ENCODE assay signal across 18 cellular contexts in the genomic region with DNA sequence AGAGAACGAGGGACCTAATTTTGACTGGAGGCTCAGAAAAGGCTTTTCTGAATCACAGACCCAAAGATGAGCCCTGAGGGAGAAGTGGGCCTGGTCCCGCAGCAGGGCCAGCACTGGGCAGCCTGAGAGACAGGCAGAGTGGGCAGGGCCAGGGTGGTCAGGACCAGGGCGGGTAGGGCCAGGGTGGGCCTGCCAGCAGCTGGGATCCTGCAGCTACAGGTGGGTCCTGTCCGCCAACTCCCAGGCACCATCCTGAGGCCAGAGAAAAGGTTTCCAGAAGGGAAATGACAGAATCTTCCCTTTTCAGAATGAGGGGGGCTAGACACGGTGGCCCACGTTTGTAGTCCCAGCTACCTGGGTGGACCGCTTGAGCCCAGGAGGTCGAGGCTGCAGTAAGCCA. TPM values are rescaled to one million over a fixed set of nuclear protein-coding genes. Genes with fewer than 3 reads are reported as not detected.
A peak's percentile ranks its signal among the peaks of the same experiment; 100 is the strongest.
DNase-seq lines count a peak whose midpoint lies in the region; ATAC-seq and TF ChIP-seq lines count a peak whose summit lies in the region.
"Had no signal": no experiment of that assay in that cellular context is flagged by ENCODE, and none has a peak within 500 bp of the region (broad histone marks: within the 10 kb centered on the region; RNA-seq: fewer than 3 reads in every experiment).

No MANE protein-coding gene starts in this region.

- no peak overlapping the region for H2BK15ac ChIP-seq in mesendoderm (replicated peaks; ENCODE audit: low read depth)

- H3K79me2 ChIP-seq in mesendoderm (ENCODE audit: control insufficient read depth, insufficient read depth, low read length), result peaks cover 69% of the 10 kb centered on the region

- no peak overlapping the region for H3K4ac ChIP-seq in mesendoderm (ENCODE audit: low read depth, low read length)

- no peak overlapping the region for H4K8ac ChIP-seq in mesendoderm (ENCODE audit: low read depth, low read length)

- no peak for ATAC-seq in left ventricle myocardium superior

- no peak overlapping the region for H2AK5ac ChIP-seq in mesendoderm (ENCODE audit: low read length)

- H3K9ac ChIP-seq in endodermal cell (ENCODE audit: extremely low read depth, low read length, poor library complexity, severe bottlenecking) (no peak overlapping the region), mesendoderm (ENCODE audit: low read length) (no peak overlapping the region)

- no peak overlapping the region for H3K4me2 ChIP-seq in mesendoderm (ENCODE audit: low read length)

- H3K27ac ChIP-seq in left ventricle myocardium inferior (replicated peaks), result peak overlapping the region; percentile 89
- H3K27ac ChIP-seq in endodermal cell (ENCODE audit: low read depth, low read length), result no peak overlapping the region
- H3K27ac ChIP-seq in mesendoderm (ENCODE audit: low read depth, low read length), result no peak overlapping the region
- no peak overlapping the region for H3K27ac ChIP-seq in vagina

- no peak for TF ChIP-seq POLR2A in vagina (IDR thresholded peaks at IDR 0.05)

- CTCF ChIA-PET in GM10248 (lab: Yijun Ruan, JAX), result no interaction called here

- H3K56ac ChIP-seq in mesendoderm (ENCODE audit: low read length), result peak overlapping the region; percentile 42

- peaks cover 100% of the 10 kb centered on the region for H3K4me1 ChIP-seq in left ventricle myocardium inferior
- H3K4me1 ChIP-seq in endodermal cell (ENCODE audit: control insufficient read depth, insufficient read depth, low read length), result peaks cover 7% of the 10 kb centered on the region
- H3K4me1 ChIP-seq in mesendoderm (ENCODE audit: control insufficient read depth, low read depth, low read length), result peaks cover 2% of the 10 kb centered on the region
- H3K4me1 ChIP-seq in vagina, result peaks cover 82% of the 10 kb centered on the region

- H3K9me3 ChIP-seq in left ventricle myocardium inferior (replicated peaks), result no peaks in the 10 kb centered on the region
- H3K9me3 ChIP-seq in endodermal cell (ENCODE audit: control insufficient read depth, low read length), result no peaks in the 10 kb centered on the region
- H3K9me3 ChIP-seq in vagina, result no peaks in the 10 kb centered on the region

- H4K5ac ChIP-seq in mesendoderm (ENCODE audit: low read length), result no peak overlapping the region

- no peak overlapping the region for H3K4me3 ChIP-seq in left ventricle myocardium inferior
- H3K4me3 ChIP-seq in endodermal cell (ENCODE audit: low read length), result no peak overlapping the region
- no peak overlapping the region for H3K4me3 ChIP-seq in mesendoderm (ENCODE audit: low read length)
- no peak overlapping the region for H3K4me3 ChIP-seq in vagina

- H3K36me3 ChIP-seq in left ventricle myocardium inferior (no peaks in the 10 kb centered on the region), endodermal cell (ENCODE audit: control insufficient read depth, insufficient read depth, low read length) (peaks cover 41% of the 10 kb centered on the region), mesendoderm (ENCODE audit: control insufficient read depth, insufficient read depth, low read length) (no peaks in the 10 kb centered on the region), vagina (no peaks in the 10 kb centered on the region)

- no peak overlapping the region for H2BK5ac ChIP-seq in mesendoderm (ENCODE audit: low read length)

- H3K36me3 Mint-ChIP-seq in endodermal cell (ENCODE audit: low read depth), result peaks cover 23% of the 10 kb centered on the region
- H3K36me3 Mint-ChIP-seq: CD8-positive, alpha-beta memory T cell had no signal

- no peaks in the 10 kb centered on the region for H3K27me3 Mint-ChIP-seq in endodermal cell (ENCODE audit: insufficient read depth)

- no peak overlapping the region for H3K4me3 Mint-ChIP-seq in endodermal cell
- H3K4me3 Mint-ChIP-seq: CD8-positive, alpha-beta memory T cell; HFFc6 had no signal

- TF ChIP-seq CTCF in left ventricle myocardium inferior (IDR thresholded peaks at IDR 0.05; ENCODE audit: borderline replicate concordance) (no peak), endodermal cell (conservative IDR thresholded peaks at IDR 0.05) (no peak), vagina (IDR thresholded peaks at IDR 0.05) (no peak), GM10248 (IDR thresholded peaks at IDR 0.05; ENCODE audit: control extremely low read depth, extremely low read depth, low read depth, missing control alignments) (no peak)

- no peaks in the 10 kb centered on the region for H3K27me3 ChIP-seq in left ventricle myocardium inferior (ENCODE audit: low read depth)
- H3K27me3 ChIP-seq in endodermal cell (ENCODE audit: control insufficient read depth, insufficient read depth, low read length, poor library complexity, severe bottlenecking), result no peaks in the 10 kb centered on the region
- H3K27me3 ChIP-seq in mesendoderm (ENCODE audit: insufficient read depth, low read length, poor library complexity), result no peaks in the 10 kb centered on the region
- no peaks in the 10 kb centered on the region for H3K27me3 ChIP-seq in vagina

- 86 to 96% methylated on average over 5 to 8 of the region's 8 CpGs for WGBS in endodermal cell (ENCODE audit: insufficient coverage in 1 of 2, insufficient read length in 1 of 2), 2 experiments
- no CpG with 5 or more reads among the region's 8 CpGs for WGBS in mesendoderm (ENCODE audit: extremely low coverage, insufficient coverage, low lambda C conversion rate)

- no peak overlapping the region for H3K23ac ChIP-seq in mesendoderm (ENCODE audit: low read length)

- peaks cover 42% of the 10 kb centered on the region for H3K4me1 Mint-ChIP-seq in endodermal cell

- POLR2A ChIA-PET in GM10248 (lab: Yijun Ruan, JAX), result no interaction called here

- intact Hi-C loops in left ventricle myocardium inferior (cut with micrococcal nuclease), result no loop called here
- intact Hi-C loops in left ventricle myocardium superior (cut with micrococcal nuclease), result no loop called here
- intact Hi-C loops in vagina (cut with DNase I), result no loop called here

- peak overlapping the region; percentile 14 for H3K27ac Mint-ChIP-seq in endodermal cell
- H3K27ac Mint-ChIP-seq: CD8-positive, alpha-beta memory T cell; HFFc6 had no signal

- H2BK120ac ChIP-seq in mesendoderm (ENCODE audit: low read depth, low read length), result no peak overlapping the region

- no peak overlapping the region for H3K18ac ChIP-seq in mesendoderm (ENCODE audit: low read length)

- no peaks in the 10 kb centered on the region for H3K9me3 Mint-ChIP-seq in endodermal cell
- H3K9me3 Mint-ChIP-seq: CD8-positive, alpha-beta memory T cell; HFFc6 had no signal

- H3K79me1 ChIP-seq in mesendoderm (ENCODE audit: low read length), result peaks cover 28% of the 10 kb centered on the region

- DNase-seq in left ventricle myocardium inferior (no peak), left ventricle myocardium superior (no peak), endodermal cell (no peak), mesendoderm (no peak), ecto neural progenitor cell (ENCODE audit: low spot score) (no peak), vagina (ENCODE audit: extremely low spot score in 2 of 2) (no peak), RPMI8226 (no peak), GM10248 (ENCODE audit: extremely low spot score) (no peak)
- DNase-seq: CD8-positive, alpha-beta memory T cell; DMS79 treated with DMSO at 0.1 percent for 48 hours; GOT3; HFFc6; KG1; NCI-H1436; NCI-H2081; NCI-H510A; NCI-H82; Right ventricle myocardium superior had no signal

RNA-seq across cellular contexts. Expression of a gene that starts 23.7 kb away (rescaled TPM):
- 20.2 TPM for total RNA-seq in left ventricle myocardium inferior
- 25.1 TPM for total RNA-seq in left ventricle myocardium superior
- 10 to 100 TPM; 26.2 to 35.4 TPM for total RNA-seq in endodermal cell
- polyA plus RNA-seq in endodermal cell (2013, experiment 1 of 2), result 15.3 TPM
- polyA plus RNA-seq in endodermal cell (2013, experiment 2 of 2), result 15.9 TPM
- 11.4 TPM for polyA plus RNA-seq in mesendoderm (2013, experiment 1 of 2)
- 11.4 TPM for polyA plus RNA-seq in mesendoderm (2013, experiment 2 of 2)
- 25.8 TPM for total RNA-seq in vagina
